Comparison of ENCODE assay signal across 19 cellular contexts in genomic region chr15:57446393-57446792, GRCh38.
A peak's percentile ranks its signal among the peaks of the same experiment; 100 is the strongest.
DNase-seq lines count a peak whose midpoint lies in the region; ATAC-seq and TF ChIP-seq lines count a peak whose summit lies in the region.
"Had no signal": no experiment of that assay in that cellular context is flagged by ENCODE, and none has a peak within 500 bp of the region (broad histone marks: within the 10 kb centered on the region; RNA-seq: fewer than 3 reads in every experiment).

No MANE protein-coding gene starts in this region.

- peaks cover 39% of the 10 kb centered on the region for H3K4me1 Mint-ChIP-seq in endodermal cell
- H3K4me1 Mint-ChIP-seq: IgD-negative memory B cell had no signal

- no peak overlapping the region for H3K14ac ChIP-seq in IMR-90 (replicated peaks; ENCODE audit: low read depth, low read length)

- H3K23ac ChIP-seq in IMR-90 (ENCODE audit: low read depth, low read length), result no peak overlapping the region

- peak overlapping the region; percentile 83 for H3K27ac Mint-ChIP-seq in endodermal cell
- H3K27ac Mint-ChIP-seq: B cell; CD8-positive, alpha-beta T cell; HFFc6; IgD-negative memory B cell had no signal

- H3K36me3 Mint-ChIP-seq in endodermal cell (ENCODE audit: low read depth), result peaks cover 72% of the 10 kb centered on the region
- H3K36me3 Mint-ChIP-seq: CD8-positive, alpha-beta T cell; IgD-negative memory B cell had no signal

- H2BK120ac ChIP-seq in IMR-90 (ENCODE audit: low read depth, low read length), result no peak overlapping the region; the same call in 1 of the 2 replicates

- BruUV-seq in IMR-90 (replicated peaks; lab: Mats Ljungman, UMichigan), result no TSS peak

- CTCF ChIA-PET in IMR-90 (lab: Yijun Ruan, JAX), result interaction anchor here (0.5 to 0.6 kb wide), 2 partner anchors 106 to 1105 kb away, joined by 3 read pairs; no protein-coding TSS in a partner anchor

- H3K56ac ChIP-seq in IMR-90 (ENCODE audit: extremely low read depth, insufficient read depth, low read length), result no peak overlapping the region

- no CpG with 5 or more reads among the region's 3 CpGs for WGBS in IMR-90 (ENCODE audit: extremely low coverage in 2 of 2, insufficient read length in 1 of 2), 2 experiments
- WGBS in endodermal cell (ENCODE audit: insufficient coverage in 1 of 2, insufficient read length in 1 of 2), 2 experiments, result no CpG with 5 or more reads among the region's 3 CpGs
- WGBS in smooth muscle cell (ENCODE audit: low lambda C conversion rate), result 95% methylated on average over 3 of the region's 3 CpGs
- WGBS in suprapubic skin, result 94% methylated on average over 3 of the region's 3 CpGs

- H3K27me3 ChIP-seq in IMR-90 (ENCODE audit: control insufficient read depth, insufficient read depth, low read length), result peaks cover 2% of the 10 kb centered on the region; the same call in 1 of the 2 replicates
- no peaks in the 10 kb centered on the region for H3K27me3 ChIP-seq in endodermal cell (ENCODE audit: control insufficient read depth, insufficient read depth, low read length, poor library complexity, severe bottlenecking)
- H3K27me3 ChIP-seq in smooth muscle cell (ENCODE audit: low read depth), result no peaks in the 10 kb centered on the region
- H3K27me3 ChIP-seq in suprapubic skin, result no peaks in the 10 kb centered on the region
- H3K27me3 ChIP-seq: BLaER1 treated with 17β-estradiol and CSF1 and Interleukin-3, amounts not matched to agents 10 nM and 100 nM had no signal

- H2AFZ ChIP-seq in IMR-90 (replicated peaks; ENCODE audit: low read length, poor library complexity) (no peak overlapping the region), smooth muscle cell (ENCODE audit: low read depth) (no peak overlapping the region)

- no peaks in the 10 kb centered on the region for H3K79me1 ChIP-seq in IMR-90 (ENCODE audit: low read depth in 1 of 2, low read length in 2 of 2)

- no peaks in the 10 kb centered on the region for H3K9me1 ChIP-seq in IMR-90 (ENCODE audit: insufficient read depth, low read length)

- no peak overlapping the region for H3K18ac ChIP-seq in IMR-90 (ENCODE audit: low read depth, low read length)

- H3K4me1 ChIP-seq in IMR-90 (ENCODE audit: control insufficient read depth, insufficient read depth, low read length), result no peaks in the 10 kb centered on the region
- H3K4me1 ChIP-seq in endodermal cell (ENCODE audit: control insufficient read depth, insufficient read depth, low read length), result peaks cover 11% of the 10 kb centered on the region
- H3K4me1 ChIP-seq in smooth muscle cell (ENCODE audit: low read depth), result peaks cover 16% of the 10 kb centered on the region
- H3K4me1 ChIP-seq in suprapubic skin, result peaks cover 10% of the 10 kb centered on the region

- H3K36me3 ChIP-seq in IMR-90 (ENCODE audit: control insufficient read depth, insufficient read depth, low read length) (no peaks in the 10 kb centered on the region), endodermal cell (ENCODE audit: control insufficient read depth, insufficient read depth, low read length) (peaks cover 83% of the 10 kb centered on the region), smooth muscle cell (ENCODE audit: low read depth) (no peaks in the 10 kb centered on the region), suprapubic skin (no peaks in the 10 kb centered on the region)
- H3K36me3 ChIP-seq: BLaER1 treated with 17β-estradiol and CSF1 and Interleukin-3, amounts not matched to agents 10 nM and 100 nM had no signal

- DNase-seq in DMS53 (lab: John Stamatoyannopoulos, UW) (peak; percentile 10), DMS53 treated with DMSO at 0.1 percent for 48 hours (lab: John Stamatoyannopoulos, UW; ENCODE audit: unreplicated experiment) (no peak), IMR-90 (no peak), endodermal cell (no peak), smooth muscle cell (lab: John Stamatoyannopoulos, UW; ENCODE audit: unreplicated experiment) (no peak), suprapubic skin (ENCODE audit: low spot score in 2 of 2) (no peak)
- DNase-seq: Calu3; CD8-positive, alpha-beta T cell; GDM1; HFFc6; Karpas-422; KBM-7 had no signal

- no peak for TF ChIP-seq RAD21 in IMR-90 (IDR thresholded peaks at IDR 0.05; ENCODE audit: low read length)

- H3K27me3 Mint-ChIP-seq in endodermal cell (ENCODE audit: insufficient read depth), result no peaks in the 10 kb centered on the region

- peaks cover 18% of the 10 kb centered on the region for H3F3A ChIP-seq in smooth muscle cell (ENCODE audit: low read depth)

- no peak overlapping the region for H3K27ac ChIP-seq in IMR-90 (ENCODE audit: insufficient read depth, low read length)
- no peak overlapping the region for H3K27ac ChIP-seq in endodermal cell (ENCODE audit: low read depth, low read length)
- H3K27ac ChIP-seq in smooth muscle cell (ENCODE audit: low read depth), result peak overlapping the region; percentile 68
- H3K27ac ChIP-seq in suprapubic skin, result no peak overlapping the region
- H3K27ac ChIP-seq: 22Rv1 had no signal

- 0 out of 2 replicates have a peak overlapping the region, but pooled peaks have one; percentile 20 for H2BK20ac ChIP-seq in IMR-90 (ENCODE audit: low read depth, low read length)

- H4K5ac ChIP-seq in IMR-90 (ENCODE audit: low read depth, low read length), result no peak overlapping the region

- no peak for TF ChIP-seq CTCF in IMR-90 (conservative IDR thresholded peaks at IDR 0.05; ENCODE audit: low read depth, low read length)
- no peak for TF ChIP-seq CTCF in endodermal cell (conservative IDR thresholded peaks at IDR 0.05)
- no peak for TF ChIP-seq CTCF in smooth muscle cell (IDR thresholded peaks at IDR 0.05; ENCODE audit: borderline replicate concordance, insufficient read depth, poor library complexity, severe bottlenecking)
- TF ChIP-seq CTCF in suprapubic skin (IDR thresholded peaks at IDR 0.05), result no peak

- H3K79me2 ChIP-seq in smooth muscle cell (ENCODE audit: low read depth), result no peaks in the 10 kb centered on the region

- H2AK5ac ChIP-seq in IMR-90 (ENCODE audit: low read depth, low read length), result no peak overlapping the region

- no peak for TF ChIP-seq POLR2A in IMR-90 (IDR thresholded peaks at IDR 0.05; ENCODE audit: low read depth, low read length)
- no peak for TF ChIP-seq POLR2A in suprapubic skin (IDR thresholded peaks at IDR 0.05)

- POLR2A ChIA-PET in IMR-90 (lab: Charles Lee; ENCODE audit: unreplicated experiment), result no interaction called here

- H3K9ac ChIP-seq in IMR-90 (ENCODE audit: low read depth, low read length) (no peak overlapping the region), endodermal cell (ENCODE audit: extremely low read depth, low read length, poor library complexity, severe bottlenecking) (no peak overlapping the region), smooth muscle cell (ENCODE audit: low read depth) (no peak overlapping the region)
- H3K9ac ChIP-seq: BLaER1 treated with 17β-estradiol and CSF1 and Interleukin-3, amounts not matched to agents 10 nM and 100 nM had no signal

- in situ Hi-C loops in IMR-90 (cut with MboI; ENCODE audit: low sequenced_read_pairs), result no loop called here

- H3K4me2 ChIP-seq in IMR-90 (ENCODE audit: low read depth, low read length), result no peak overlapping the region
- peak overlapping the region; percentile 60 for H3K4me2 ChIP-seq in smooth muscle cell

- intact Hi-C loops in IMR-90 (cut with micrococcal nuclease), result no loop called here

- H4K20me1 ChIP-seq in IMR-90 (ENCODE audit: insufficient read depth, low read length) (no peaks in the 10 kb centered on the region), smooth muscle cell (ENCODE audit: low read depth) (no peaks in the 10 kb centered on the region)
- H4K20me1 ChIP-seq: BLaER1 treated with 17β-estradiol and CSF1 and Interleukin-3, amounts not matched to agents 10 nM and 100 nM had no signal

- no peak overlapping the region for H2BK5ac ChIP-seq in IMR-90 (ENCODE audit: low read depth, low read length, poor library complexity, severe bottlenecking)

- H3K4me3 ChIP-seq in IMR-90 (ENCODE audit: insufficient read depth, low read depth, low read length), result no peak overlapping the region
- no peak overlapping the region for H3K4me3 ChIP-seq in endodermal cell (ENCODE audit: low read length)
- no peak overlapping the region for H3K4me3 ChIP-seq in smooth muscle cell
- no peak overlapping the region for H3K4me3 ChIP-seq in suprapubic skin
- H3K4me3 ChIP-seq: BLaER1 treated with 17β-estradiol and CSF1 and Interleukin-3, amounts not matched to agents 10 nM and 100 nM had no signal

- dilution Hi-C loops in IMR-90 (cut with HindIII; ENCODE audit: low sequenced_read_pairs, unreplicated experiment), result no loop called here

- no peaks in the 10 kb centered on the region for H3K9me3 Mint-ChIP-seq in endodermal cell
- H3K9me3 Mint-ChIP-seq: CD8-positive, alpha-beta T cell; HFFc6 had no signal

- no peak overlapping the region for H2BK15ac ChIP-seq in IMR-90 (ENCODE audit: low read depth, low read length)

- no peak for TF ChIP-seq EP300 in suprapubic skin (IDR thresholded peaks at IDR 0.05)

- no peak overlapping the region for H3K4me3 Mint-ChIP-seq in endodermal cell
- H3K4me3 Mint-ChIP-seq: B cell; CD8-positive, alpha-beta T cell; HFFc6; IgD-negative memory B cell had no signal

- no peak overlapping the region for H4K8ac ChIP-seq in IMR-90 (ENCODE audit: low read depth in 2 of 2, low read length in 2 of 2)

- no peak overlapping the region for H4K91ac ChIP-seq in IMR-90 (ENCODE audit: insufficient read depth, low read depth, low read length)

- ATAC-seq in IMR-90 (ENCODE audit: low read depth) (no peak), GM21576 (IDR thresholded peaks at IDR 0.05; ENCODE audit: unreplicated experiment) (no peak), HG03460 (IDR thresholded peaks at IDR 0.05; ENCODE audit: unreplicated experiment) (no peak)
- ATAC-seq: CD8-positive, alpha-beta T cell; HCT116 had no signal

- no peak overlapping the region for H2AK9ac ChIP-seq in IMR-90 (replicated peaks; ENCODE audit: low read depth, low read length, poor library complexity)

- H3K9me3 ChIP-seq in IMR-90 (ENCODE audit: control insufficient read depth, insufficient read depth, low read length) (no peaks in the 10 kb centered on the region), endodermal cell (ENCODE audit: control insufficient read depth, low read length) (no peaks in the 10 kb centered on the region), smooth muscle cell (replicated peaks; ENCODE audit: low read depth) (no peaks in the 10 kb centered on the region), suprapubic skin (no peaks in the 10 kb centered on the region)
- H3K9me3 ChIP-seq: BLaER1 treated with 17β-estradiol and CSF1 and Interleukin-3, amounts not matched to agents 10 nM and 100 nM had no signal

- H3K4ac ChIP-seq in IMR-90 (ENCODE audit: low read depth, low read length), result no peak overlapping the region

TF ChIP-seq in IMR-90, 13 proteins besides CTCF, POLR2A, EP300 and RAD21 (continues in another document):
- TF ChIP-seq MAFK (IDR thresholded peaks at IDR 0.05; ENCODE audit: low read depth, low read length) (no peak), USF2 (IDR thresholded peaks at IDR 0.05; ENCODE audit: low read depth, low read length) (no peak), NFE2L2 (IDR thresholded peaks at IDR 0.05; ENCODE audit: low read depth, low read length) (no peak)
